In genomic region chr5:14325369-14325768, GRCh38 we compare ENCODE assay signal across 1 cellular context.
TF ChIP-seq lines count a peak whose summit lies in the region.

No MANE protein-coding gene starts in this region.

TF ChIP-seq in HEK293, 187 proteins besides CTCF, POLR2A, EP300 and RAD21 (continued from another document):
- TF ChIP-seq ZBTB10 (tag by site-specific recombination; IDR thresholded peaks at IDR 0.05) = no peak
- TF ChIP-seq SP3 (tag by site-specific recombination; IDR thresholded peaks at IDR 0.05) = no peak
- TF ChIP-seq ZNF148 (tag by site-specific recombination; IDR thresholded peaks at IDR 0.05; ENCODE audit: borderline replicate concordance) = no peak
- peak; percentile 41; the same call in 1 of the 2 replicates for TF ChIP-seq GLIS1 (tag by site-specific recombination; IDR thresholded peaks at IDR 0.05)
- TF ChIP-seq ZNF2 (tag by site-specific recombination; IDR thresholded peaks at IDR 0.05) = no peak
- peak; percentile 86 for TF ChIP-seq ZNF10 (tag by site-specific recombination; IDR thresholded peaks at IDR 0.05)
- no peak for TF ChIP-seq ZNF610 (tag by site-specific recombination; IDR thresholded peaks at IDR 0.05; ENCODE audit: borderline replicate concordance)
- TF ChIP-seq ZNF701 (tag by site-specific recombination; IDR thresholded peaks at IDR 0.05) = no peak
- TF ChIP-seq PRDM6 (tag by site-specific recombination; IDR thresholded peaks at IDR 0.05) = 0 out of 2 replicates have a peak, but pooled peaks have one; percentile 17
- no peak for TF ChIP-seq ZNF645 (tag by site-specific recombination; IDR thresholded peaks at IDR 0.05)
- no peak for TF ChIP-seq ZEB2 (tag by site-specific recombination; IDR thresholded peaks at IDR 0.05)
- TF ChIP-seq ZNF391 (tag by site-specific recombination; IDR thresholded peaks at IDR 0.05; ENCODE audit: borderline replicate concordance, low read depth) = no peak
- TF ChIP-seq TCF7L2 (IDR thresholded peaks at IDR 0.05; ENCODE audit: borderline replicate concordance, low read depth, low read length) = no peak
- peak; percentile 26; the same call in 1 of the 2 replicates for TF ChIP-seq GLIS2 (tag by site-specific recombination; IDR thresholded peaks at IDR 0.05)
- no peak for TF ChIP-seq FEZF1 (tag by site-specific recombination; IDR thresholded peaks at IDR 0.05)
- no peak for TF ChIP-seq ZNF501 (tag by site-specific recombination; IDR thresholded peaks at IDR 0.05)
- TF ChIP-seq ZNF248 (tag by site-specific recombination; IDR thresholded peaks at IDR 0.05) = no peak
- TF ChIP-seq ZNF211 (tag by site-specific recombination; IDR thresholded peaks at IDR 0.05; ENCODE audit: low read depth) = no peak
- no peak for TF ChIP-seq ZNF169 (tag by site-specific recombination; IDR thresholded peaks at IDR 0.05)
- TF ChIP-seq ZNF266 (tag by site-specific recombination; IDR thresholded peaks at IDR 0.05; ENCODE audit: low read depth) = no peak
- no peak for TF ChIP-seq HIC1 (tag by site-specific recombination; IDR thresholded peaks at IDR 0.05)
- no peak for TF ChIP-seq ZNF488 (tag by site-specific recombination; IDR thresholded peaks at IDR 0.05)
- no peak for TF ChIP-seq ZNF19 (tag by site-specific recombination; IDR thresholded peaks at IDR 0.05; ENCODE audit: low read depth)
